Comparison of ENCODE assay signal across 1 cellular context in the genomic region with DNA sequence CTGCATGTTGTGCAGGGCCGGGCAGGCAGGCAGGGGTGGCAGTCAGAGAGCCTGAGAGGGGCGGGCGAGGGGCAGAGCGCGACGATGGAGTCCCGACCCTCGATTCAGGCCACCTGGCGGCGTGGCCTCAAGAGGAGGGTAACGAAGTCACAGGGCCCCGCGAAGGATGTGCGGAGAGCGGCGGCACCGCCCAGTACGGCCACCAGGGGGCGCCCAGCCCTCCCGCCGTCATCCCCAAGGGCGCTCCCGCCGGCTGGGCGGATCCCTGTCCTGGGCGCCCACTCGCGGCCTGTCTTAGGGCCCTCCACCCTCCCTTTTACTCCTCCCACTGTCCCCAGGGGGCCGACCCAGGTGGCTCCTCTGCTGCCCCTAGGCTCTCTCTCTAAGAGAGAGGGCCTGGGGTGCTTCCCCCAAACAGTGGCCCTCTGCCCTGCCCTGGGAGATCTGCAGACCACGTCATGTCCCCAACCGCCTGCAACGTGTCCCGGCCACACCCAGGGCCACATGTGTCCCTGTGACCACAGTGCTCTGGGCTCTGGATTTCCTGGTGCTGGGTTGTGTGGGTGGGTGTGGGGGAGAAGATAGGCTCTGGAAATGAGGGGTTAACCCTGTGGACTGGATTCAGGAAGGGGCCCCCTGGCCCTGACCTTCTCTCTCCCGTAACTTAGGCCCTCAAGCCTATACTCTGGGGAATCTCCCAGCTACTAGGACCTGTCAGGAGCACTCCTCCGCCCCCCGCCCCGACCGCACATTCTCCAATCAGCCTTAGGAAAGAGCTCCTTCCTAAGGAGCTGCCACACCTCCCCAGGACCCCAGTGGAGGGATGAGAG.
TF ChIP-seq lines count a peak whose summit lies in the region.

No MANE protein-coding gene starts in this region.

TF ChIP-seq in WTC11, 78 proteins besides CTCF, POLR2A, EP300 and RAD21 (continued from another document):
- TF ChIP-seq USF2 (CRISPR knock-in tag; IDR thresholded peaks at IDR 0.05) (no peak), ZNF138 (CRISPR knock-in tag; conservative IDR thresholded peaks at IDR 0.05) (no peak), SP1 (CRISPR knock-in tag; conservative IDR thresholded peaks at IDR 0.05) (peak; percentile 61), ESRRA (CRISPR knock-in tag; IDR thresholded peaks at IDR 0.05; ENCODE audit: borderline replicate concordance) (no peak), NR2C2 (CRISPR knock-in tag; IDR thresholded peaks at IDR 0.05) (peak; percentile 36; the same call in 1 of the 2 replicates), MXD4 (CRISPR knock-in tag; IDR thresholded peaks at IDR 0.05; ENCODE audit: borderline replicate concordance) (no peak), ZNF423 (CRISPR knock-in tag; IDR thresholded peaks at IDR 0.05) (peak; percentile 98), ZNF263 (CRISPR knock-in tag; IDR thresholded peaks at IDR 0.05; ENCODE audit: low read depth) (peak; percentile 92), CREM (CRISPR knock-in tag; IDR thresholded peaks at IDR 0.05) (no peak), NFYB (CRISPR knock-in tag; conservative IDR thresholded peaks at IDR 0.05; ENCODE audit: low read depth) (peak; percentile 11; the same call in 1 of the 2 replicates), SMAD3 (CRISPR knock-in tag; IDR thresholded peaks at IDR 0.05; ENCODE audit: borderline replicate concordance) (0 out of 2 replicates have a peak, but pooled peaks have one; percentile 51), IRF2 (CRISPR knock-in tag; IDR thresholded peaks at IDR 0.05; ENCODE audit: borderline replicate concordance, low read depth) (no peak), ZNF317 (CRISPR knock-in tag; IDR thresholded peaks at IDR 0.05; ENCODE audit: borderline replicate concordance, low read depth) (no peak), RELA (CRISPR knock-in tag; IDR thresholded peaks at IDR 0.05; ENCODE audit: borderline replicate concordance) (peak; percentile 38; the same call in 1 of the 2 replicates), ARID4B (CRISPR knock-in tag; IDR thresholded peaks at IDR 0.05; ENCODE audit: borderline replicate concordance) (no peak), MAX (CRISPR knock-in tag; IDR thresholded peaks at IDR 0.05) (peak; percentile 88), FOXP1 (CRISPR knock-in tag; IDR thresholded peaks at IDR 0.05; ENCODE audit: borderline replicate concordance) (peak; percentile 92; the same call in 1 of the 2 replicates), NFE2L1 (CRISPR knock-in tag; IDR thresholded peaks at IDR 0.05) (peak; percentile 78; the same call in 1 of the 2 replicates)
- TF ChIP-seq, protein P1, sequence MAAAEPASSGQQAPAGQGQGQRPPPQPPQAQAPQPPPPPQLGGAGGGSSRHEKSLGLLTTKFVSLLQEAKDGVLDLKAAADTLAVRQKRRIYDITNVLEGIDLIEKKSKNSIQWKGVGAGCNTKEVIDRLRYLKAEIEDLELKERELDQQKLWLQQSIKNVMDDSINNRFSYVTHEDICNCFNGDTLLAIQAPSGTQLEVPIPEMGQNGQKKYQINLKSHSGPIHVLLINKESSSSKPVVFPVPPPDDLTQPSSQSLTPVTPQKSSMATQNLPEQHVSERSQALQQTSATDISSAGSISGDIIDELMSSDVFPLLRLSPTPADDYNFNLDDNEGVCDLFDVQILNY (CRISPR knock-in tag; IDR thresholded peaks at IDR 0.05): 0 out of 2 replicates have a peak, but pooled peaks have one; percentile 55
- TF ChIP-seq, protein P2, sequence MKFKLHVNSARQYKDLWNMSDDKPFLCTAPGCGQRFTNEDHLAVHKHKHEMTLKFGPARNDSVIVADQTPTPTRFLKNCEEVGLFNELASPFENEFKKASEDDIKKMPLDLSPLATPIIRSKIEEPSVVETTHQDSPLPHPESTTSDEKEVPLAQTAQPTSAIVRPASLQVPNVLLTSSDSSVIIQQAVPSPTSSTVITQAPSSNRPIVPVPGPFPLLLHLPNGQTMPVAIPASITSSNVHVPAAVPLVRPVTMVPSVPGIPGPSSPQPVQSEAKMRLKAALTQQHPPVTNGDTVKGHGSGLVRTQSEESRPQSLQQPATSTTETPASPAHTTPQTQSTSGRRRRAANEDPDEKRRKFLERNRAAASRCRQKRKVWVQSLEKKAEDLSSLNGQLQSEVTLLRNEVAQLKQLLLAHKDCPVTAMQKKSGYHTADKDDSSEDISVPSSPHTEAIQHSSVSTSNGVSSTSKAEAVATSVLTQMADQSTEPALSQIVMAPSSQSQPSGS (CRISPR knock-in tag; IDR thresholded peaks at IDR 0.05; ENCODE audit: borderline replicate concordance, low read depth): no peak
- TF ChIP-seq, protein P3, sequence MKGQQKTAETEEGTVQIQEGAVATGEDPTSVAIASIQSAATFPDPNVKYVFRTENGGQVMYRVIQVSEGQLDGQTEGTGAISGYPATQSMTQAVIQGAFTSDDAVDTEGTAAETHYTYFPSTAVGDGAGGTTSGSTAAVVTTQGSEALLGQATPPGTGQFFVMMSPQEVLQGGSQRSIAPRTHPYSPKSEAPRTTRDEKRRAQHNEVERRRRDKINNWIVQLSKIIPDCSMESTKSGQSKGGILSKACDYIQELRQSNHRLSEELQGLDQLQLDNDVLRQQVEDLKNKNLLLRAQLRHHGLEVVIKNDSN (CRISPR knock-in tag; IDR thresholded peaks at IDR 0.05): 0 out of 2 replicates have a peak, but pooled peaks have one; percentile 34
